Comparison of ENCODE assay signal across 11 cellular contexts in the genomic region with DNA sequence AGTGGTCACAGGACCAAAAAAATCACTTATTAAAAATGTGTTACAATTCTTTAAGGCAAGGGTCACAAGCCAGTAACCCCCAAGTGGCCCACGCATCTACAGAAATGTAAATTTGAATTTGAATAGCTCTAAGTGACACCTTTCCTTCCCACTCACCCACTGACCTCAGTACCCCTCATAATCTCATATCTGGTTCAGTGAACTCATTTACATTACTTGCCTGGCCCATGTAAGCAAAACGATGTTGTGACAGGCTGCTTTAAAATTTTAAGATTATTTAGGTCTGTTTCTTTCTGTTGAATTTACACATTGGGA. TPM values are rescaled to one million over a fixed set of nuclear protein-coding genes. Genes with fewer than 3 reads are reported as not detected.
DNase-seq lines count a peak whose midpoint lies in the region; ATAC-seq and TF ChIP-seq lines count a peak whose summit lies in the region.
"Had no signal": no experiment of that assay in that cellular context is flagged by ENCODE, and none has a peak within 500 bp of the region (broad histone marks: within the 10 kb centered on the region; RNA-seq: fewer than 3 reads in every experiment).

No MANE protein-coding gene starts in this region.

- CTCF ChIA-PET in naive thymus-derived CD4-positive, alpha-beta T cell (lab: Charles Lee), result interaction anchor here (0.9 to 3.2 kb wide), 5 partner anchors 9 to 36 kb away, joined by 3 to 23 read pairs (median 3); a partner anchor contains a TSS

- H3K4me1 Mint-ChIP-seq in T-helper 1 cell treated with Interleukin-12 subunit alpha and Interleukin-12 subunit beta and Interleukin-4 antibody, amounts not matched to agents 30 μg/mL and 1 μg/mL, for 36 hours (ENCODE audit: low read depth), result peaks cover 58% of the 10 kb centered on the region
- H3K4me1 Mint-ChIP-seq in naive thymus-derived CD4-positive, alpha-beta T cell, result peaks cover 30 to 95% (median 82%) of the 10 kb centered on the region in 7 donors

- no peaks in the 10 kb centered on the region for H3K9me3 Mint-ChIP-seq in T-helper 1 cell treated with Interleukin-12 subunit alpha and Interleukin-12 subunit beta and Interleukin-4 antibody, amounts not matched to agents 30 μg/mL and 1 μg/mL, for 36 hours
- peaks cover 0 to 8% (median 0%) of the 10 kb centered on the region in 11 donors for H3K9me3 Mint-ChIP-seq in naive thymus-derived CD4-positive, alpha-beta T cell
- H3K9me3 Mint-ChIP-seq: brain had no signal

- no peaks in the 10 kb centered on the region for H3K27me3 Mint-ChIP-seq in T-helper 1 cell treated with Interleukin-12 subunit alpha and Interleukin-12 subunit beta and Interleukin-4 antibody, amounts not matched to agents 30 μg/mL and 1 μg/mL, for 36 hours (ENCODE audit: low read depth)
- H3K27me3 Mint-ChIP-seq in naive thymus-derived CD4-positive, alpha-beta T cell, result no peaks in the 10 kb centered on the region

- H3K4me1 ChIP-seq in naive thymus-derived CD4-positive, alpha-beta T cell (ENCODE audit: control insufficient read depth in 2 of 2, insufficient read depth in 2 of 2, low read length in 2 of 2), result peaks cover 70 to 73% of the 10 kb centered on the region in 2 donors
- no peaks in the 10 kb centered on the region for H3K4me1 ChIP-seq in upper lobe of left lung
- H3K4me1 ChIP-seq: left ventricle myocardium inferior had no signal

- intact Hi-C loops in naive thymus-derived CD4-positive, alpha-beta T cell (cut with micrococcal nuclease), result loop anchor here (1.0 to 10.0 kb wide), 9 partner anchors 8 to 879 kb away; a partner anchor contains a TSS

- ATAC-seq in GM21528 (IDR thresholded peaks at IDR 0.05; ENCODE audit: low FRiP score, unreplicated experiment), result peak; percentile 45
- ATAC-seq in HG03354 (IDR thresholded peaks at IDR 0.05; ENCODE audit: poor library complexity, severe bottlenecking, unreplicated experiment), result peak; percentile 66
- no peak for ATAC-seq in naive thymus-derived CD4-positive, alpha-beta T cell
- ATAC-seq in upper lobe of left lung (ENCODE audit: low FRiP score in 2 of 2), result no peak

- peak overlapping the region; percentile 95 for H3K27ac Mint-ChIP-seq in T-helper 1 cell treated with Interleukin-12 subunit alpha and Interleukin-12 subunit beta and Interleukin-4 antibody, amounts not matched to agents 30 μg/mL and 1 μg/mL, for 36 hours
- peak overlapping the region; percentile 90 to 99 (median 97) for H3K27ac Mint-ChIP-seq in naive thymus-derived CD4-positive, alpha-beta T cell

- POLR2A ChIA-PET in naive thymus-derived CD4-positive, alpha-beta T cell (lab: Charles Lee), result interaction anchor here (0.6 to 4.9 kb wide), 13 partner anchors 9 to 120 kb away, joined by 3 to 60 read pairs (median 8); no protein-coding TSS in a partner anchor

- DNase-seq in T-helper 1 cell, result no peak
- DNase-seq in naive thymus-derived CD4-positive, alpha-beta T cell, result no peak
- no peak for DNase-seq in NCI-H1930 (lab: John Stamatoyannopoulos, UW)
- no peak for DNase-seq in activated gamma-delta T cell (lab: John Stamatoyannopoulos, UW)
- no peak for DNase-seq in upper lobe of left lung
- DNase-seq: left ventricle myocardium inferior had no signal

- H3K9me3 ChIP-seq in naive thymus-derived CD4-positive, alpha-beta T cell (ENCODE audit: control insufficient read depth in 2 of 3, low read length in 3 of 3), result no peaks in the 10 kb centered on the region
- no peaks in the 10 kb centered on the region for H3K9me3 ChIP-seq in upper lobe of left lung
- H3K9me3 ChIP-seq: left ventricle myocardium inferior had no signal

- no peaks in the 10 kb centered on the region for H3K36me3 ChIP-seq in naive thymus-derived CD4-positive, alpha-beta T cell (ENCODE audit: control insufficient read depth in 2 of 3, insufficient read depth in 3 of 3, low read length in 3 of 3)
- no peaks in the 10 kb centered on the region for H3K36me3 ChIP-seq in upper lobe of left lung
- H3K36me3 ChIP-seq: left ventricle myocardium inferior had no signal

- peak overlapping the region; percentile 62 for H3K27ac ChIP-seq in naive thymus-derived CD4-positive, alpha-beta T cell (ENCODE audit: low read depth, low read length)
- H3K27ac ChIP-seq in upper lobe of left lung, result no peak overlapping the region
- H3K27ac ChIP-seq: 22Rv1, left ventricle myocardium inferior had no signal

- H3K36me3 Mint-ChIP-seq in T-helper 1 cell treated with Interleukin-12 subunit alpha and Interleukin-12 subunit beta and Interleukin-4 antibody, amounts not matched to agents 30 μg/mL and 1 μg/mL, for 36 hours (ENCODE audit: low read depth), result peaks cover 6% of the 10 kb centered on the region
- peaks cover 0 to 11% (median 4%) of the 10 kb centered on the region in 5 donors for H3K36me3 Mint-ChIP-seq in naive thymus-derived CD4-positive, alpha-beta T cell
- H3K36me3 Mint-ChIP-seq: brain had no signal

- TF ChIP-seq POLR2A in upper lobe of left lung (IDR thresholded peaks at IDR 0.05), result no peak

- no peak for TF ChIP-seq CTCF in upper lobe of left lung (IDR thresholded peaks at IDR 0.05)

- no peak overlapping the region for H3K4me3 Mint-ChIP-seq in T-helper 1 cell treated with Interleukin-12 subunit alpha and Interleukin-12 subunit beta and Interleukin-4 antibody, amounts not matched to agents 30 μg/mL and 1 μg/mL, for 36 hours
- peak overlapping the region in 9 of 10 donors; percentile 29 to 84 (median 77) for H3K4me3 Mint-ChIP-seq in naive thymus-derived CD4-positive, alpha-beta T cell

- H3K4me3 ChIP-seq in naive thymus-derived CD4-positive, alpha-beta T cell (ENCODE audit: low read length), result no peak overlapping the region
- H3K4me3 ChIP-seq in upper lobe of left lung, result no peak overlapping the region
- H3K4me3 ChIP-seq: left ventricle myocardium inferior had no signal

- WGBS in upper lobe of left lung, 2 donors, result 47 to 81% methylated on average over 2 of the region's 2 CpGs

- no peak for TF ChIP-seq EP300 in upper lobe of left lung (IDR thresholded peaks at IDR 0.05)

- no peaks in the 10 kb centered on the region for H3K27me3 ChIP-seq in naive thymus-derived CD4-positive, alpha-beta T cell (ENCODE audit: control insufficient read depth in 2 of 2, insufficient read depth in 2 of 2, low read length in 2 of 2)
- H3K27me3 ChIP-seq in upper lobe of left lung, result no peaks in the 10 kb centered on the region

RNA-seq across cellular contexts. Expression of a gene that starts 27.4 kb away (rescaled TPM):
- 100 to 1,000 TPM in 4 of 5 experiments, 10 to 100 TPM in 1; 60.9 to 414 (median 228) TPM for total RNA-seq in naive thymus-derived CD4-positive, alpha-beta T cell
- polyA plus RNA-seq in naive thymus-derived CD4-positive, alpha-beta T cell, result 100 to 1,000 TPM; 152 to 252 TPM
- 10 to 100 TPM in 2 of 6 donors, 1 to 10 TPM in 4; 1.1 to 19.3 (median 4.2) TPM for total RNA-seq in upper lobe of left lung

Comparison
In these comparisons a context has a peak if more than half of its experiments do, and no peak if none do; other contexts are left out.
1. ATAC-seq: peak in GM21528 (single experiment) and HG03354 (single experiment); none in naive thymus-derived CD4-positive, alpha-beta T cell (single experiment) and upper lobe of left lung (0 of 2).